Comparison of ENCODE assay signal across 10 cellular contexts in the genomic region with DNA sequence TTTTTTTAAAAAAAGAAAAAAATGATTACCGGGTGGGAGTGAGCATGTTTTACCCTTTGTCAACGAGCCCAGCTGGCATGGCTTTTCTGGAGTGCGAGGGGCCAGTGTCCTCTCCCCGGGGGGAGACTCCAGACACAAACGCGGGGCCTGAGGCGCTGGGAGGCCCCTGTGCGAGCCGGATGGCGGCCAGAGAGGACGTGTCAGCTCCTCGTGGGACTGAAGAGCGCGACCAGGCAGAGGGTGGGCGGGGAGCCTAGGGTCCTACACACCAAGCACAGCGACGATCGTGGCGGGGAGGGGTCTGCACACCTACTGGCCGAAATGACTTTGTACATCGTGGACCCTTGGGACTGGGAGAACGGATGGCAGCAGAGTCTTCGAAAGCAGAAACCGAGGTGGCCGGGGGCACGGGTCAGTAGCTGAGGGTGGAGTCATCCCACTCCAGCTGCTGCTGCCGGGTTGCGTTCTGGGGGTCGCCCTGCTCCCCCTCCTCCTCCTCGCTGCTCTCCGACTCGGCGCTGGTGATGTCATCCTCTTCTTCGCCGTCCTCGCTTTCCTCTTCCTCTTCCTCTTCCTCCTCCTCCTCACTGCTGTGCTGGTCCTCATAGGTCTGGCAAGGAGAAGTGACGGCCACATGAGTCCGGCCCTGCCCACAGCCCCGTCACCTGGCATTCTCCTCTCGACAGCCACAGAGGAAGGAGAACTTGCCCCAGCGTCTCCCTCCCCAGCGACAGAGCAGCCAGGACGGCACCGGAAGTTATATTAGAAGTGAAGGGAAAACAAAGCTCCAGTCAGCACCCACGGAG.
DNase-seq lines count a peak whose midpoint lies in the region; ATAC-seq, FAIRE-seq and TF ChIP-seq lines count a peak whose summit lies in the region.
"Had no signal": no experiment of that assay in that cellular context is flagged by ENCODE, and none has a peak within 500 bp of the region (broad histone marks: within the 10 kb centered on the region; RNA-seq: fewer than 3 reads in every experiment).

No MANE protein-coding gene starts in this region.

- H3K9me3 Mint-ChIP-seq in activated naive CD4-positive, alpha-beta T cell treated with anti-CD3 and anti-CD28 coated beads for 36 hours, result no peaks in the 10 kb centered on the region
- H3K9me3 Mint-ChIP-seq in activated T-helper 2 cell treated with anti-CD3 and anti-CD28 coated beads, Interferon-gamma antibody, Interleukin-2, Interleukin-4, amounts not matched to agents 10 μg/mL and 5 μg/mL and 100 μg/mL, durations not matched to agents 14 hours and 24 hours and 36 hours, result no peaks in the 10 kb centered on the region

- CTCF ChIA-PET in activated naive CD4-positive, alpha-beta T cell treated with anti-CD3 and anti-CD28 coated beads for 36 hours (lab: Charles Lee), result interaction anchor here (1.0 kb wide), 1 partner anchor 114 kb away, joined by 3 read pairs; no protein-coding TSS in a partner anchor
- CTCF ChIA-PET in HepG2 (lab: Yijun Ruan, JAX; ENCODE audit: low intra/inter-chr PET ratio, low total read pairs), result no interaction called here

- H3K4me1 ChIP-seq in HepG2 (ENCODE audit: insufficient read depth, low read length) (no peaks in the 10 kb centered on the region), upper lobe of right lung (no peaks in the 10 kb centered on the region)
- H3K4me1 ChIP-seq: uterus had no signal

- H3K4me3 ChIP-seq in HepG2 (replicated peaks in 1 of 3; ENCODE audit: insufficient read depth in 1 of 3, low read depth in 2 of 3, low read length in 3 of 3) (no peak overlapping the region), upper lobe of right lung (no peak overlapping the region)
- H3K4me3 ChIP-seq: uterus had no signal

- no peak overlapping the region for H3K4me2 ChIP-seq in HepG2 (ENCODE audit: low read depth, low read length)

- H3K27ac Mint-ChIP-seq in activated naive CD4-positive, alpha-beta T cell treated with anti-CD3 and anti-CD28 coated beads for 36 hours, result peak overlapping the region; percentile 55
- H3K27ac Mint-ChIP-seq in activated T-helper 2 cell treated with anti-CD3 and anti-CD28 coated beads, Interferon-gamma antibody, Interleukin-2, Interleukin-4, amounts not matched to agents 10 μg/mL and 5 μg/mL and 100 μg/mL, durations not matched to agents 14 hours and 24 hours and 36 hours, result peak overlapping the region; percentile 59

- peaks cover 61% of the 10 kb centered on the region for H3K4me1 Mint-ChIP-seq in activated naive CD4-positive, alpha-beta T cell treated with anti-CD3 and anti-CD28 coated beads for 36 hours (ENCODE audit: low read depth)
- H3K4me1 Mint-ChIP-seq in activated T-helper 2 cell treated with anti-CD3 and anti-CD28 coated beads, Interferon-gamma antibody, Interleukin-2, Interleukin-4, amounts not matched to agents 10 μg/mL and 5 μg/mL and 100 μg/mL, durations not matched to agents 14 hours and 24 hours and 36 hours (ENCODE audit: low read depth), result peaks cover 37% of the 10 kb centered on the region

- POLR2A ChIA-PET in HepG2 (lab: Yijun Ruan, JAX), result interaction anchor here (1.4 kb wide), 1 partner anchor 13 kb away, joined by 3 read pairs; no protein-coding TSS in a partner anchor

- TSS peak; percentile 51 for BruUV-seq in HepG2 (replicated peaks; lab: Mats Ljungman, UMichigan)

- H3K9ac ChIP-seq in HepG2 (ENCODE audit: insufficient read depth, low read depth, low read length), result no peak overlapping the region

- TF ChIP-seq EP300 in HepG2 (IDR thresholded peaks at IDR 0.05; ENCODE audit: low read depth in 2 of 2, low read length in 2 of 2) (no peak), HepG2 (CRISPR knock-in tag; IDR thresholded peaks at IDR 0.05; ENCODE audit: borderline replicate concordance) (no peak)

- peaks cover 61% of the 10 kb centered on the region for H3K36me3 Mint-ChIP-seq in activated naive CD4-positive, alpha-beta T cell treated with anti-CD3 and anti-CD28 coated beads for 36 hours (ENCODE audit: low read depth)
- peaks cover 74% of the 10 kb centered on the region for H3K36me3 Mint-ChIP-seq in activated T-helper 2 cell treated with anti-CD3 and anti-CD28 coated beads, Interferon-gamma antibody, Interleukin-2, Interleukin-4, amounts not matched to agents 10 μg/mL and 5 μg/mL and 100 μg/mL, durations not matched to agents 14 hours and 24 hours and 36 hours (ENCODE audit: low read depth)

- 97% methylated on average over 41 of the region's 45 CpGs for WGBS in HepG2 (ENCODE audit: low lambda C conversion rate)

- TF ChIP-seq RAD21 in HepG2 (CRISPR knock-in tag; IDR thresholded peaks at IDR 0.05), result no peak

- DNase-seq in activated naive CD4-positive, alpha-beta T cell treated with anti-CD3 and anti-CD28 coated beads for 36 hours, result no peak
- no peak for DNase-seq in activated naive CD4-positive, alpha-beta T cell treated with anti-CD3 and anti-CD28 coated beads, Interleukin-2, amount 50 U/mL, for 16 hours
- DNase-seq in activated T-helper 2 cell treated with anti-CD3 and anti-CD28 coated beads, Interferon-gamma antibody, Interleukin-2, Interleukin-4, amounts not matched to agents 10 μg/mL and 5 μg/mL and 100 μg/mL, durations not matched to agents 14 hours and 24 hours and 36 hours (ENCODE audit: low spot score), result no peak
- no peak for DNase-seq in HepG2 (ENCODE audit: low spot score)
- DNase-seq in upper lobe of right lung, result peak; percentile 85
- no peak for DNase-seq in superior temporal gyrus (ENCODE audit: extremely low spot score)
- DNase-seq in epidermal melanocyte (ENCODE audit: insufficient read length, low spot score), result no peak
- DNase-seq: RPMI8226, uterus had no signal

- in situ Hi-C loops in HepG2 (cut with HindIII; ENCODE audit: extremely low pct_ligation_motif_present, low pct_unique_long_range_greater_than_20kb), result no loop called here

- H3K27ac ChIP-seq in HepG2 (ENCODE audit: extremely low read length, insufficient read depth, low read length) (no peak overlapping the region), upper lobe of right lung (no peak overlapping the region)
- H3K27ac ChIP-seq: uterus had no signal

- H3K9me3 ChIP-seq in HepG2 (ENCODE audit: low read length), result no peaks in the 10 kb centered on the region
- H3K9me3 ChIP-seq in upper lobe of right lung, result no peaks in the 10 kb centered on the region
- H3K9me3 ChIP-seq: uterus had no signal

- TF ChIP-seq CTCF in HepG2 (CRISPR knock-in tag; IDR thresholded peaks at IDR 0.05) (no peak), upper lobe of right lung (IDR thresholded peaks at IDR 0.05) (no peak)

- H4K20me1 ChIP-seq in HepG2 (ENCODE audit: insufficient read depth, low read length), result no peaks in the 10 kb centered on the region

- no peak overlapping the region for H2AFZ ChIP-seq in HepG2 (ENCODE audit: low read length)

- H3K36me3 ChIP-seq in HepG2 (replicated peaks in 1 of 2; ENCODE audit: control insufficient read depth in 1 of 2, insufficient read depth in 2 of 2, low read length in 2 of 2) (peaks cover 53 to 79% of the 10 kb centered on the region in 2 experiments), upper lobe of right lung (peaks cover 93% of the 10 kb centered on the region)
- H3K36me3 ChIP-seq: uterus had no signal

- H3K79me2 ChIP-seq in HepG2 (ENCODE audit: insufficient read depth, low read length), result no peaks in the 10 kb centered on the region

- no peaks in the 10 kb centered on the region for H3K27me3 ChIP-seq in HepG2 (ENCODE audit: control insufficient read depth in 1 of 2, insufficient read depth in 2 of 2, low read length in 2 of 2)
- H3K27me3 ChIP-seq in upper lobe of right lung, result no peaks in the 10 kb centered on the region
- H3K27me3 ChIP-seq: uterus had no signal

- no peak for FAIRE-seq in HepG2 (lab: Jason Lieb, UNC)

- no peak overlapping the region for H3K4me3 Mint-ChIP-seq in activated naive CD4-positive, alpha-beta T cell treated with anti-CD3 and anti-CD28 coated beads for 36 hours
- peak overlapping the region; percentile 22 for H3K4me3 Mint-ChIP-seq in activated T-helper 2 cell treated with anti-CD3 and anti-CD28 coated beads, Interferon-gamma antibody, Interleukin-2, Interleukin-4, amounts not matched to agents 10 μg/mL and 5 μg/mL and 100 μg/mL, durations not matched to agents 14 hours and 24 hours and 36 hours (ENCODE audit: low read depth)

- no peak for TF ChIP-seq POLR2A in HepG2 (IDR thresholded peaks at IDR 0.05; ENCODE audit: insufficient read depth in 1 of 2, low read depth in 2 of 2, low read length in 2 of 2)

- no peaks in the 10 kb centered on the region for H3K27me3 Mint-ChIP-seq in activated naive CD4-positive, alpha-beta T cell treated with anti-CD3 and anti-CD28 coated beads for 36 hours (ENCODE audit: low read depth)
- no peaks in the 10 kb centered on the region for H3K27me3 Mint-ChIP-seq in activated T-helper 2 cell treated with anti-CD3 and anti-CD28 coated beads, Interferon-gamma antibody, Interleukin-2, Interleukin-4, amounts not matched to agents 10 μg/mL and 5 μg/mL and 100 μg/mL, durations not matched to agents 14 hours and 24 hours and 36 hours (ENCODE audit: low read depth)

- intact Hi-C loops in activated naive CD4-positive, alpha-beta T cell treated with anti-CD3 and anti-CD28 coated beads for 36 hours (cut with micrococcal nuclease), result no loop called here
- intact Hi-C loops in activated T-helper 2 cell treated with anti-CD3 and anti-CD28 coated beads, Interferon-gamma antibody, Interleukin-2, Interleukin-4, amounts not matched to agents 10 μg/mL and 5 μg/mL and 100 μg/mL, durations not matched to agents 14 hours and 24 hours and 36 hours (cut with micrococcal nuclease), result no loop called here
- intact Hi-C loops in HepG2 (cut with micrococcal nuclease; ENCODE audit: unreplicated experiment), result no loop called here
- intact Hi-C loops in upper lobe of right lung (cut with DNase I), result no loop called here

- ATAC-seq in HepG2, result peak; percentile 8; the same call in 2 of the 3 replicates
- peak; percentile 90 for ATAC-seq in upper lobe of right lung
- no peak for ATAC-seq in esophagus mucosa

TF ChIP-seq in HepG2, 621 proteins besides CTCF, POLR2A, EP300 and RAD21 (continues in another document):
- TF ChIP-seq ZNF12 (CRISPR knock-in tag; IDR thresholded peaks at IDR 0.05) (no peak), SP1 (IDR thresholded peaks at IDR 0.05) (no peak), SP1 (CRISPR knock-in tag; IDR thresholded peaks at IDR 0.05) (no peak), GATA4 (IDR thresholded peaks at IDR 0.05; ENCODE audit: borderline replicate concordance, low read depth) (no peak)
- TF ChIP-seq, protein P1, sequence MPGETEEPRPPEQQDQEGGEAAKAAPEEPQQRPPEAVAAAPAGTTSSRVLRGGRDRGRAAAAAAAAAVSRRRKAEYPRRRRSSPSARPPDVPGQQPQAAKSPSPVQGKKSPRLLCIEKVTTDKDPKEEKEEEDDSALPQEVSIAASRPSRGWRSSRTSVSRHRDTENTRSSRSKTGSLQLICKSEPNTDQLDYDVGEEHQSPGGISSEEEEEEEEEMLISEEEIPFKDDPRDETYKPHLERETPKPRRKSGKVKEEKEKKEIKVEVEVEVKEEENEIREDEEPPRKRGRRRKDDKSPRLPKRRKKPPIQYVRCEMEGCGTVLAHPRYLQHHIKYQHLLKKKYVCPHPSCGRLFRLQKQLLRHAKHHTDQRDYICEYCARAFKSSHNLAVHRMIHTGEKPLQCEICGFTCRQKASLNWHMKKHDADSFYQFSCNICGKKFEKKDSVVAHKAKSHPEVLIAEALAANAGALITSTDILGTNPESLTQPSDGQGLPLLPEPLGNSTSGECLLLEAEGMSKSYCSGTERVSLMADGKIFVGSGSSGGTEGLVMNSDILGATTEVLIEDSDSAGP (CRISPR knock-in tag; IDR thresholded peaks at IDR 0.05; ENCODE audit: borderline replicate concordance), result no peak
